In the genomic region with DNA sequence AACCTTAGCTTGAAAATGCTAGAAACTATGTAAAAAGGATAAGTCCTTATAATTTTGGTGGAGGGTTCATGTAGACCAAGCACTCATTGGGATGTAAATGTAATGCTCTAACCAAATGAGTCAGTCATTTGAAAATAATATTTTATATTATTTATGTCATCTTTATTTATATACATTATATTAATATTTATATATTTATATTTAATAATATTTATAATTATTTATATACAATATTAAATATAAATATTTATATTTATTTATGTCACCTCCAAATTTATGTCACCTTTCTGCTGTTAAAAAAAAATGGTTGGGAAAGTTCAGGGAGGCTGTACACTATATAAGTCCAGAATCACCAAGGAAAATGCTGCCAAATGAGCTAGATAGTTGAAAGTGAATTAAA, we compare ENCODE assay signal across 39 cellular contexts.
"Had no signal": no experiment of that assay in that cellular context is flagged by ENCODE, and none has a peak within 500 bp of the region (broad histone marks: within the 10 kb centered on the region; RNA-seq: fewer than 3 reads in every experiment).

No MANE protein-coding gene starts in this region.

- FAIRE-seq: bronchial epithelial cell had no signal

- H3K9me3 ChIP-seq: ascending aorta had no signal

- DNase-seq: activated B cell treated with CpG ODN at 0.5 μM for 24 hours; activated CD4-positive, alpha-beta memory T cell treated with anti-CD3 and anti-CD28 coated beads for 36 hours; activated CD4-positive, alpha-beta T cell treated with anti-CD3 and anti-CD28 coated beads for 4 hours; activated CD4-positive, alpha-beta T cell treated with anti-CD3 and anti-CD28 coated beads, Interleukin-2, amount 10 ng/mL, durations not matched to agents 24 days and 14 days; activated CD4-positive, alpha-beta T cell treated with anti-CD3 and anti-CD28 coated beads, Interleukin-2, amount 50 U/mL, for 1 hour; activated CD4-positive, alpha-beta T cell treated with anti-CD3 and anti-CD28 coated beads, Interleukin-2, amount 50 U/mL, for 4 hours; activated CD4-positive, CD25-positive, alpha-beta regulatory T cell treated with anti-CD3 and anti-CD28 coated beads, Interleukin-2, amount 50 U/mL, for 72 hours; activated CD8-positive, alpha-beta memory T cell treated with anti-CD3 and anti-CD28 coated beads for 24 hours; activated CD8-positive, alpha-beta memory T cell treated with anti-CD3 and anti-CD28 coated beads, Interleukin-2, amount 10 ng/mL, durations not matched to agents 7 days and 5 days; activated CD8-positive, alpha-beta memory T cell treated with anti-CD3 and anti-CD28 coated beads, Interleukin-2, amount 50 U/mL, for 48 hours; activated CD8-positive, alpha-beta T cell treated with anti-CD3 and anti-CD28 coated beads for 36 hours; activated effector memory CD4-positive, alpha-beta T cell treated with anti-CD3 and anti-CD28 coated beads, Interleukin-2, amount 50 U/mL, for 16 hours; activated gamma-delta T cell treated with Interleukin-2 at 50 U/mL for 16 hours; activated naive CD4-positive, alpha-beta T cell; activated naive CD4-positive, alpha-beta T cell treated with anti-CD3 and anti-CD28 coated beads, Interleukin-2, amount 10 ng/mL, durations not matched to agents 7 days and 5 days; activated naive CD8-positive, alpha-beta T cell treated with anti-CD3 and anti-CD28 coated beads, Interleukin-2, amount 10 ng/mL, durations not matched to agents 7 days and 5 days; activated naive CD8-positive, alpha-beta T cell treated with anti-CD3 and anti-CD28 coated beads, Interleukin-2, amount 50 U/mL, for 24 hours; activated T-cell treated with anti-CD3 and anti-CD28 coated beads, Interleukin-2, amount 50 U/mL, for 24 hours; activated T-cell treated with anti-CD3 and anti-CD28 coated beads, Interleukin-2, amount 50 U/mL, for 48 hours; amygdala; anterior cingulate cortex; caudate nucleus; cerebellar nuclear complex; SW 1271; T-helper 1 cell; T-helper 2 cell; T-helper 9 cell; WERI-Rb-1 had no signal

- H3K9me3 Mint-ChIP-seq: activated B cell treated with CpG ODN at 0.5 μM for 24 hours; activated CD4-positive, alpha-beta T cell treated with anti-CD3 and anti-CD28 coated beads, Interleukin-2, amount 10 ng/mL, durations not matched to agents 24 days and 14 days; activated naive CD4-positive, alpha-beta T cell treated with anti-CD3 and anti-CD28 coated beads, Interleukin-2, amount 50 U/mL, for 24 hours; activated naive CD8-positive, alpha-beta T cell treated with anti-CD3 and anti-CD28 coated beads, Interleukin-2, amount 10 ng/mL, durations not matched to agents 7 days and 5 days; activated naive CD8-positive, alpha-beta T cell treated with anti-CD3 and anti-CD28 coated beads, Interleukin-2, amount 50 U/mL, for 24 hours; activated T-helper 1 cell treated with anti-CD3 and anti-CD28 coated beads, Interleukin-12 subunit alpha, Interleukin-12 subunit beta, Interleukin-2, Interleukin-4 antibody, amounts not matched to agents 30 ng/mL and 10 ng/mL and 1 ng/mL, durations not matched to agents 14 hours and 24 hours and 36 hours; activated T-helper 17 cell treated with anti-CD3 and anti-CD28 coated beads, Interleukin-2, amount 50 U/mL, for 72 hours; central memory CD8-positive, alpha-beta T cell; T-helper 1 cell treated with Interleukin-12 subunit alpha and Interleukin-12 subunit beta and Interleukin-4 antibody, amounts not matched to agents 30 μg/mL and 1 μg/mL, for 36 hours had no signal

- H3K4me3 ChIP-seq: ascending aorta, cardiac muscle cell had no signal

- ATAC-seq: activated CD8-positive, alpha-beta memory T cell treated with anti-CD3 and anti-CD28 coated beads, Interleukin-2, amount 10 ng/mL, durations not matched to agents 7 days and 5 days; activated CD8-positive, alpha-beta T cell treated with anti-CD3 and anti-CD28 coated beads for 36 hours; activated naive CD8-positive, alpha-beta T cell treated with anti-CD3 and anti-CD28 coated beads, Interleukin-2, amount 50 U/mL, for 24 hours; activated T-helper 17 cell treated with anti-CD3 and anti-CD28 coated beads, Interleukin-2, amount 50 U/mL, for 72 hours had no signal

- H3K36me3 Mint-ChIP-seq: activated CD4-positive, alpha-beta memory T cell treated with anti-CD3 and anti-CD28 coated beads for 36 hours; activated CD8-positive, alpha-beta memory T cell treated with anti-CD3 and anti-CD28 coated beads, Interleukin-2, amount 10 ng/mL, durations not matched to agents 7 days and 5 days; activated naive CD4-positive, alpha-beta T cell treated with anti-CD3 and anti-CD28 coated beads, Interleukin-2, amount 10 ng/mL, durations not matched to agents 7 days and 5 days; activated naive CD4-positive, alpha-beta T cell treated with anti-CD3 and anti-CD28 coated beads, Interleukin-2, amount 50 U/mL, for 24 hours; activated naive CD8-positive, alpha-beta T cell; activated naive CD8-positive, alpha-beta T cell treated with anti-CD3 and anti-CD28 coated beads, Interleukin-2, amount 10 ng/mL, durations not matched to agents 7 days and 5 days; brain had no signal

- H3K27me3 Mint-ChIP-seq: activated CD4-positive, alpha-beta memory T cell treated with anti-CD3 and anti-CD28 coated beads for 36 hours; activated CD4-positive, alpha-beta T cell treated with anti-CD3 and anti-CD28 coated beads, Interleukin-2, amount 10 ng/mL, durations not matched to agents 24 days and 14 days; activated CD8-positive, alpha-beta memory T cell treated with anti-CD3 and anti-CD28 coated beads, Interleukin-2, amount 10 ng/mL, durations not matched to agents 7 days and 5 days; activated CD8-positive, alpha-beta T cell treated with anti-CD3 and anti-CD28 coated beads for 36 hours; activated naive CD4-positive, alpha-beta T cell treated with anti-CD3 and anti-CD28 coated beads, Interleukin-2, amount 10 ng/mL, durations not matched to agents 7 days and 5 days; activated naive CD4-positive, alpha-beta T cell treated with anti-CD3 and anti-CD28 coated beads, Interleukin-2, amount 50 U/mL, for 24 hours; activated naive CD8-positive, alpha-beta T cell; activated naive CD8-positive, alpha-beta T cell treated with anti-CD3 and anti-CD28 coated beads, Interleukin-2, amount 10 ng/mL, durations not matched to agents 7 days and 5 days; activated naive CD8-positive, alpha-beta T cell treated with anti-CD3 and anti-CD28 coated beads, Interleukin-2, amount 50 U/mL, for 24 hours; activated T-cell treated with anti-CD3 and anti-CD28 coated beads, Interleukin-2, amount 50 U/mL, for 24 hours; activated T-helper 17 cell treated with anti-CD3 and anti-CD28 coated beads, Interleukin-2, amount 50 U/mL, for 72 hours; brain; central memory CD8-positive, alpha-beta T cell had no signal

- H3K36me3 ChIP-seq: ascending aorta, cardiac muscle cell, WERI-Rb-1 had no signal

- H3K27ac ChIP-seq: ascending aorta, cardiac muscle cell, WERI-Rb-1 had no signal

- H3K27me3 ChIP-seq: ascending aorta, cardiac muscle cell had no signal

- H3K27ac Mint-ChIP-seq: activated B cell treated with CpG ODN at 0.5 μM for 24 hours; activated CD4-positive, alpha-beta memory T cell treated with anti-CD3 and anti-CD28 coated beads for 36 hours; activated CD4-positive, alpha-beta T cell treated with anti-CD3 and anti-CD28 coated beads, Interleukin-2, amount 10 ng/mL, durations not matched to agents 24 days and 14 days; activated CD8-positive, alpha-beta memory T cell treated with anti-CD3 and anti-CD28 coated beads, Interleukin-2, amount 10 ng/mL, durations not matched to agents 7 days and 5 days; activated CD8-positive, alpha-beta T cell treated with anti-CD3 and anti-CD28 coated beads for 36 hours; activated naive CD4-positive, alpha-beta T cell treated with anti-CD3 and anti-CD28 coated beads, Interleukin-2, amount 10 ng/mL, durations not matched to agents 7 days and 5 days; activated naive CD4-positive, alpha-beta T cell treated with anti-CD3 and anti-CD28 coated beads, Interleukin-2, amount 50 U/mL, for 24 hours; activated naive CD8-positive, alpha-beta T cell; activated naive CD8-positive, alpha-beta T cell treated with anti-CD3 and anti-CD28 coated beads, Interleukin-2, amount 10 ng/mL, durations not matched to agents 7 days and 5 days; activated naive CD8-positive, alpha-beta T cell treated with anti-CD3 and anti-CD28 coated beads, Interleukin-2, amount 50 U/mL, for 24 hours; activated T-cell treated with anti-CD3 and anti-CD28 coated beads, Interleukin-2, amount 50 U/mL, for 24 hours; activated T-helper 1 cell treated with anti-CD3 and anti-CD28 coated beads, Interleukin-12 subunit alpha, Interleukin-12 subunit beta, Interleukin-2, Interleukin-4 antibody, amounts not matched to agents 30 ng/mL and 10 ng/mL and 1 ng/mL, durations not matched to agents 14 hours and 24 hours and 36 hours; activated T-helper 17 cell treated with anti-CD3 and anti-CD28 coated beads, Interleukin-2, amount 50 U/mL, for 72 hours; brain; T-helper 1 cell treated with Interleukin-12 subunit alpha and Interleukin-12 subunit beta and Interleukin-4 antibody, amounts not matched to agents 30 μg/mL and 1 μg/mL, for 36 hours; T-helper 2 cell treated with Interferon-gamma antibody and Interleukin-4, amounts not matched to agents 5 μg/mL and 100 μg/mL, for 36 hours had no signal

- H3K4me3 Mint-ChIP-seq: activated B cell treated with CpG ODN at 0.5 μM for 24 hours; activated CD4-positive, alpha-beta memory T cell treated with anti-CD3 and anti-CD28 coated beads for 36 hours; activated CD4-positive, alpha-beta T cell treated with anti-CD3 and anti-CD28 coated beads, Interleukin-2, amount 10 ng/mL, durations not matched to agents 24 days and 14 days; activated CD8-positive, alpha-beta memory T cell treated with anti-CD3 and anti-CD28 coated beads, Interleukin-2, amount 10 ng/mL, durations not matched to agents 7 days and 5 days; activated CD8-positive, alpha-beta T cell treated with anti-CD3 and anti-CD28 coated beads for 36 hours; activated naive CD4-positive, alpha-beta T cell treated with anti-CD3 and anti-CD28 coated beads, Interleukin-2, amount 10 ng/mL, durations not matched to agents 7 days and 5 days; activated naive CD4-positive, alpha-beta T cell treated with anti-CD3 and anti-CD28 coated beads, Interleukin-2, amount 50 U/mL, for 24 hours; activated naive CD8-positive, alpha-beta T cell; activated naive CD8-positive, alpha-beta T cell treated with anti-CD3 and anti-CD28 coated beads, Interleukin-2, amount 10 ng/mL, durations not matched to agents 7 days and 5 days; activated naive CD8-positive, alpha-beta T cell treated with anti-CD3 and anti-CD28 coated beads, Interleukin-2, amount 50 U/mL, for 24 hours; activated T-cell treated with anti-CD3 and anti-CD28 coated beads, Interleukin-2, amount 50 U/mL, for 24 hours; activated T-helper 1 cell treated with anti-CD3 and anti-CD28 coated beads, Interleukin-12 subunit alpha, Interleukin-12 subunit beta, Interleukin-2, Interleukin-4 antibody, amounts not matched to agents 30 ng/mL and 10 ng/mL and 1 ng/mL, durations not matched to agents 14 hours and 24 hours and 36 hours; activated T-helper 17 cell treated with anti-CD3 and anti-CD28 coated beads, Interleukin-2, amount 50 U/mL, for 72 hours; brain; central memory CD8-positive, alpha-beta T cell; T-helper 1 cell treated with Interleukin-12 subunit alpha and Interleukin-12 subunit beta and Interleukin-4 antibody, amounts not matched to agents 30 μg/mL and 1 μg/mL, for 36 hours; T-helper 2 cell treated with Interferon-gamma antibody and Interleukin-4, amounts not matched to agents 5 μg/mL and 100 μg/mL, for 36 hours had no signal

- H3K4me1 Mint-ChIP-seq: activated B cell treated with CpG ODN at 0.5 μM for 24 hours; activated CD4-positive, alpha-beta T cell treated with anti-CD3 and anti-CD28 coated beads, Interleukin-2, amount 10 ng/mL, durations not matched to agents 24 days and 14 days; activated CD8-positive, alpha-beta memory T cell treated with anti-CD3 and anti-CD28 coated beads, Interleukin-2, amount 10 ng/mL, durations not matched to agents 7 days and 5 days; activated naive CD4-positive, alpha-beta T cell treated with anti-CD3 and anti-CD28 coated beads, Interleukin-2, amount 10 ng/mL, durations not matched to agents 7 days and 5 days; activated naive CD4-positive, alpha-beta T cell treated with anti-CD3 and anti-CD28 coated beads, Interleukin-2, amount 50 U/mL, for 24 hours; activated naive CD8-positive, alpha-beta T cell treated with anti-CD3 and anti-CD28 coated beads, Interleukin-2, amount 10 ng/mL, durations not matched to agents 7 days and 5 days; activated naive CD8-positive, alpha-beta T cell treated with anti-CD3 and anti-CD28 coated beads, Interleukin-2, amount 50 U/mL, for 24 hours; activated T-helper 17 cell treated with anti-CD3 and anti-CD28 coated beads, Interleukin-2, amount 50 U/mL, for 72 hours; central memory CD8-positive, alpha-beta T cell had no signal

- H3K4me1 ChIP-seq: ascending aorta had no signal
